Comparison of ENCODE assay signal across 29 cellular contexts in genomic region chr2:138609446-138609845, GRCh38.
"Had no signal": no experiment of that assay in that cellular context is flagged by ENCODE, and none has a peak within 500 bp of the region (broad histone marks: within the 10 kb centered on the region; RNA-seq: fewer than 3 reads in every experiment).

No MANE protein-coding gene starts in this region.

- DNase-seq: activated CD4-positive, alpha-beta T cell treated with anti-CD3 and anti-CD28 coated beads for 1 hour; activated CD4-positive, alpha-beta T cell treated with anti-CD3 and anti-CD28 coated beads for 4 hours; activated CD4-positive, alpha-beta T cell treated with anti-CD3 and anti-CD28 coated beads, Interleukin-2, amount 50 U/mL, for 1 hour; activated CD4-positive, alpha-beta T cell treated with anti-CD3 and anti-CD28 coated beads, Interleukin-2, amount 50 U/mL, for 48 hours; activated CD8-positive, alpha-beta memory T cell treated with anti-CD3 and anti-CD28 coated beads for 24 hours; activated CD8-positive, alpha-beta T cell treated with anti-CD3 and anti-CD28 coated beads for 36 hours; activated effector memory CD4-positive, alpha-beta T cell treated with Interleukin-2 at 50 U/mL for 16 hours; activated gamma-delta T cell treated with Interleukin-2 at 50 U/mL for 16 hours; activated naive CD4-positive, alpha-beta T cell treated with anti-CD3 and anti-CD28 coated beads, Interleukin-2, amount 50 U/mL, for 16 hours; activated naive CD4-positive, alpha-beta T cell treated with Interleukin-2 at 50 U/mL for 16 hours; activated T-cell treated with anti-CD3 and anti-CD28 coated beads, Interleukin-2, amount 50 U/mL, for 4 hours; amniotic stem cell; anterior cingulate cortex; brain microvascular endothelial cell; cortex of kidney; dermis blood vessel endothelial cell; effector CD4-positive, alpha-beta T cell; effector memory CD8-positive, alpha-beta T cell; foreskin fibroblast; T-helper 2 cell had no signal

- H3K4me1 Mint-ChIP-seq: activated T-helper 17 cell treated with anti-CD3 and anti-CD28 coated beads, Interleukin-2, amount 50 U/mL, for 72 hours; WTC11 had no signal

- H3K36me3 ChIP-seq: brain microvascular endothelial cell had no signal

- ATAC-seq: activated CD8-positive, alpha-beta T cell treated with anti-CD3 and anti-CD28 coated beads for 36 hours; activated T-cell treated with anti-CD3 and anti-CD28 coated beads, Interleukin-2, amount 50 U/mL, for 4 hours; activated T-helper 17 cell treated with anti-CD3 and anti-CD28 coated beads, Interleukin-2, amount 50 U/mL, for 72 hours; effector memory CD8-positive, alpha-beta T cell; WTC11 had no signal

- H3K9me3 Mint-ChIP-seq: activated CD8-positive, alpha-beta T cell treated with anti-CD3 and anti-CD28 coated beads for 36 hours; activated T-cell treated with anti-CD3 and anti-CD28 coated beads, Interleukin-2, amount 50 U/mL, for 4 hours; activated T-helper 17 cell treated with anti-CD3 and anti-CD28 coated beads, Interleukin-2, amount 50 U/mL, for 72 hours; effector memory CD8-positive, alpha-beta T cell; WTC11 had no signal

- H3K4me3 Mint-ChIP-seq: activated CD8-positive, alpha-beta T cell treated with anti-CD3 and anti-CD28 coated beads for 36 hours; activated naive CD8-positive, alpha-beta T cell; activated T-cell treated with anti-CD3 and anti-CD28 coated beads, Interleukin-2, amount 50 U/mL, for 4 hours; activated T-helper 17 cell treated with anti-CD3 and anti-CD28 coated beads, Interleukin-2, amount 50 U/mL, for 72 hours; effector memory CD8-positive, alpha-beta T cell; WTC11 had no signal

- FAIRE-seq: astrocyte, colon, frontal cortex, TTC549 had no signal

- H3K27ac ChIP-seq: brain microvascular endothelial cell, epithelial cell of prostate, VCaP had no signal

- H3K27ac Mint-ChIP-seq: activated CD8-positive, alpha-beta T cell treated with anti-CD3 and anti-CD28 coated beads for 36 hours; activated naive CD8-positive, alpha-beta T cell; activated T-helper 17 cell treated with anti-CD3 and anti-CD28 coated beads, Interleukin-2, amount 50 U/mL, for 72 hours; effector memory CD8-positive, alpha-beta T cell; WTC11 had no signal

- H3K36me3 Mint-ChIP-seq: activated naive CD8-positive, alpha-beta T cell; WTC11 had no signal

- H3K27me3 ChIP-seq: brain microvascular endothelial cell had no signal

- H3K27me3 Mint-ChIP-seq: activated CD8-positive, alpha-beta T cell treated with anti-CD3 and anti-CD28 coated beads for 36 hours; activated naive CD8-positive, alpha-beta T cell; activated T-helper 17 cell treated with anti-CD3 and anti-CD28 coated beads, Interleukin-2, amount 50 U/mL, for 72 hours had no signal
